In the genomic region with DNA sequence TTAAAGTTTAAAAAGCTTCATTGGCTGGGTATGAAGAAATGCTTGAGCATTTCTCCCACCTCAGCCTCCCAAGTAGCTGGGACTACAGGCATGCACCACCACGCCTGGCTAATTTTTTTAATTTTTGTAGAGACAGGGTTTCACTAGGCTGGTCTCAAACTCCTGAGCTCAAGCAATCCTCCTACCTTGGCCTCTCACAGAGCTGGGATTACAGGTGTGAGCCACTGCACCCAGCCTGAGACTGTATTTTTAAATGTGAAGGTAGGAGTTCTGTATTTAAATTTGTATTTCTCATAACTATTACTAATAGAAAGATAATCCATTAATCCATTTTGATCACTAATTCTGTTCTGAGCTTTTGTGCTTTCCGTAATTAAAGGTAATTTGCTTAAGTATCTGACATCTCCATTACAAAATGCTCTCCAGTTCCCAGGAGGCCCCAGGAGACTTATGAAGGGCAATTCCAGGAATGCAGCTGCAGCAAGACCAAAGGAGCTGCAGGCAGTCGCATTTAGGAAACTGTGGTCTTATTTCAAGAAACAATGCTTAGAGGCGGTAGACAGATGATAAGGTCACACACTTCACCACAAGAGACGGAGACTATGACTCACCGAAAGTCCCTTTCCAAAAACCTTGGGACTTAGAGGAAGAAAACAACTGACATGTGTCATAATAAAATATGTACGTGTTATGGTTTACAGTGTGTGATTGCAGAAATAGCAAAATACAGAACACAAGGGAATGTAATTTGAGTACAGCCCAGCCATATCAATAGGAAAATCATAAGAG, we compare ENCODE assay signal across 8 cellular contexts. TPM values are rescaled to one million over a fixed set of nuclear protein-coding genes. Genes with fewer than 3 reads are reported as not detected.
DNase-seq lines count a peak whose midpoint lies in the region; ATAC-seq and TF ChIP-seq lines count a peak whose summit lies in the region.

No MANE protein-coding gene starts in this region.

- ATAC-seq in HG02938 (IDR thresholded peaks at IDR 0.05; ENCODE audit: unreplicated experiment) (peak; percentile 98), gastroesophageal sphincter (peak; percentile 25)

- no peaks in the 10 kb centered on the region for H3K4me1 ChIP-seq in gastroesophageal sphincter

- no peaks in the 10 kb centered on the region for H3K27me3 ChIP-seq in gastroesophageal sphincter

- no peak for TF ChIP-seq EP300 in gastroesophageal sphincter (IDR thresholded peaks at IDR 0.05)

- DNase-seq in NCI-H2196 (lab: John Stamatoyannopoulos, UW; ENCODE audit: unreplicated experiment) (peak; percentile 16), NCI-H2196 treated with DMSO at 0.1 percent for 48 hours (lab: John Stamatoyannopoulos, UW; ENCODE audit: unreplicated experiment) (no peak), NCI-H526 treated with DMSO at 0.1 percent for 48 hours (lab: John Stamatoyannopoulos, UW) (peak; percentile 38), activated T-cell treated with anti-CD3 and anti-CD28 coated beads for 1 hour (ENCODE audit: low read depth) (peak; percentile 21), GM19238 (ENCODE audit: insufficient read length, low spot score) (no peak)
- DNase-seq in stimulated activated CD4-positive, alpha-beta T cell treated with anti-CD3 and anti-CD28 coated beads, Interleukin-15, amount 100 ng/mL, for 48 hours (ENCODE audit: low read depth in 2 of 2): peak; percentile 57 to 67

- H3K36me3 ChIP-seq in gastroesophageal sphincter: no peaks in the 10 kb centered on the region

- H3K27ac ChIP-seq in gastroesophageal sphincter: no peak overlapping the region

- 53 to 70% methylated on average over 7 of the region's 7 CpGs for WGBS in gastroesophageal sphincter (ENCODE audit: low coverage in 1 of 2), 2 donors

- H3K4me3 ChIP-seq in gastroesophageal sphincter: no peak overlapping the region

- H3K9me3 ChIP-seq in gastroesophageal sphincter: no peaks in the 10 kb centered on the region

- no peak for TF ChIP-seq CTCF in gastroesophageal sphincter (IDR thresholded peaks at IDR 0.05)

- TF ChIP-seq POLR2A in gastroesophageal sphincter (IDR thresholded peaks at IDR 0.05): no peak

RNA-seq across cellular contexts. Expression of a gene that starts 23.3 kb away (rescaled TPM):
- total RNA-seq in gastroesophageal sphincter: 10 to 100 TPM; 17.9 to 27.4 (median 23.5) TPM

RNA-seq across cellular contexts. Expression of a gene that starts 33.9 kb away (rescaled TPM):
- total RNA-seq in gastroesophageal sphincter: 10 to 100 TPM; 16.6 to 30.7 (median 21.0) TPM

Comparison
In these comparisons a context has a peak if more than half of its experiments do, and no peak if none do; other contexts are left out.
1. DNase-seq: peak in NCI-H2196 (single experiment), NCI-H526 treated with DMSO at 0.1 percent for 48 hours (single experiment), activated T-cell treated with anti-CD3 and anti-CD28 coated beads for 1 hour (single experiment) and stimulated activated CD4-positive, alpha-beta T cell treated with anti-CD3 and anti-CD28 coated beads, Interleukin-15, amount 100 ng/mL, for 48 hours (2 of 2); none in NCI-H2196 treated with DMSO at 0.1 percent for 48 hours (single experiment) and GM19238 (single experiment).